Comparison of ENCODE assay signal across 14 cellular contexts in the genomic region with DNA sequence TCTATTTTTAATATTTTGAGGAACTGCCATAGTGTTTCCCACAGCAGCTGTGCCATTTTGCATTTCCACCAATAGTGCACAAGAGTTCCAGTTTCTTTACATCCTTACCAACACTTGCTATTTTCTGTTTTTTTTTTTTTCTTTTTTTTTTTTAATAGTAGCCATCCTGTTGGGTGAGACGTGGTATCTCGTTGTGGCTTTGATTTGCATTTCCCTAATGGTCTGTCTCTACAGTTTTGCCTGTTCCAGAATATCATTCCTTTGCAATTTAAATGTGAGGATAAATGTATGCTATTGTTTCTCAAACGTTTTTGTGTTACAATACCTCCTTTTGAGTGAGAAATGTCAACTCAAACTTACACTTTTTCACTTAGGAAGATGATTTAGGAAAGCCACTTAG. TPM values are rescaled to one million over a fixed set of nuclear protein-coding genes. Genes with fewer than 3 reads are reported as not detected.
A peak's percentile ranks its signal among the peaks of the same experiment; 100 is the strongest.
DNase-seq lines count a peak whose midpoint lies in the region; ATAC-seq and TF ChIP-seq lines count a peak whose summit lies in the region.
"Had no signal": no experiment of that assay in that cellular context is flagged by ENCODE, and none has a peak within 500 bp of the region (broad histone marks: within the 10 kb centered on the region; RNA-seq: fewer than 3 reads in every experiment).

No MANE protein-coding gene starts in this region.

- H3K36me3 ChIP-seq in Karpas-422 (ENCODE audit: insufficient read depth, low read length), result peaks cover 9% of the 10 kb centered on the region; the same call in 1 of the 2 replicates

- ATAC-seq in GM18868 (IDR thresholded peaks at IDR 0.05; ENCODE audit: unreplicated experiment), result no peak
- no peak for ATAC-seq in foreskin keratinocyte
- ATAC-seq: GM23338 had no signal

- H3K27me3 ChIP-seq in Karpas-422 (ENCODE audit: low read length) (no peaks in the 10 kb centered on the region), foreskin keratinocyte (no peaks in the 10 kb centered on the region)
- H3K27me3 ChIP-seq: BLaER1 treated with 17β-estradiol and CSF1 and Interleukin-3, amounts not matched to agents 10 nM and 100 nM had no signal

- peak overlapping the region; percentile 56 for H3K4me2 ChIP-seq in Karpas-422 (ENCODE audit: low read depth, low read length, poor library complexity, severe bottlenecking)
- H3K4me2 ChIP-seq: BLaER1 treated with 17β-estradiol and CSF1 and Interleukin-3, amounts not matched to agents 10 nM and 100 nM; GM23338 had no signal

- H3K9me2 ChIP-seq in Karpas-422 (replicated peaks; ENCODE audit: insufficient read depth, low read length), result no peaks in the 10 kb centered on the region

- TF ChIP-seq CTCF in VCaP (conservative IDR thresholded peaks at IDR 0.05), result no peak
- TF ChIP-seq CTCF in foreskin keratinocyte (conservative IDR thresholded peaks at IDR 0.05), result no peak

- H4K20me1 ChIP-seq in Karpas-422 (ENCODE audit: insufficient read depth, low read depth, low read length), result no peaks in the 10 kb centered on the region
- H4K20me1 ChIP-seq: BLaER1 treated with 17β-estradiol and CSF1 and Interleukin-3, amounts not matched to agents 10 nM and 100 nM had no signal

- peak overlapping the region; percentile 27 for H3K27ac ChIP-seq in Karpas-422 (ENCODE audit: low read length)
- peak overlapping the region; percentile 82 for H3K27ac ChIP-seq in VCaP
- H3K27ac ChIP-seq in substantia nigra (ENCODE audit: low read depth, low read length, poor library complexity, severe bottlenecking), result peak overlapping the region; percentile 71
- no peak overlapping the region for H3K27ac ChIP-seq in foreskin keratinocyte
- H3K27ac ChIP-seq: BLaER1 treated with 17β-estradiol and CSF1 and Interleukin-3, amounts not matched to agents 10 nM and 100 nM had no signal

- H3K4me1 ChIP-seq in Karpas-422 (ENCODE audit: low read length) (peaks cover 47% of the 10 kb centered on the region), foreskin keratinocyte (no peaks in the 10 kb centered on the region)

- peak; percentile 57 for DNase-seq in Karpas-422
- peak; percentile 15 for DNase-seq in NCI-H1048 (lab: John Stamatoyannopoulos, UW)
- no peak for DNase-seq in substantia nigra (lab: John Stamatoyannopoulos, UW)
- DNase-seq in hippocampal formation (lab: John Stamatoyannopoulos, UW), result no peak
- no peak for DNase-seq in foreskin keratinocyte
- DNase-seq: ACHN; CD4-positive, CD25-positive, alpha-beta regulatory T cell; DMS53; H7 had no signal

- H3K9me3 ChIP-seq in Karpas-422 (ENCODE audit: low read length), result no peaks in the 10 kb centered on the region
- H3K9me3 ChIP-seq: BLaER1 treated with 17β-estradiol and CSF1 and Interleukin-3, amounts not matched to agents 10 nM and 100 nM had no signal

- no peaks in the 10 kb centered on the region for H3K79me2 ChIP-seq in Karpas-422 (ENCODE audit: low read length)

- H3K4me3 ChIP-seq in Karpas-422 (ENCODE audit: low read length), result peak overlapping the region; percentile 15; the same call in 1 of the 2 replicates
- H3K4me3 ChIP-seq: BLaER1 treated with 17β-estradiol and CSF1 and Interleukin-3, amounts not matched to agents 10 nM and 100 nM; GM23338 had no signal

- H2AFZ ChIP-seq in Karpas-422 (ENCODE audit: low read length), result no peak overlapping the region
- H2AFZ ChIP-seq: GM23338 had no signal

- no peak overlapping the region for H3K9ac ChIP-seq in Karpas-422 (ENCODE audit: low read length)
- H3K9ac ChIP-seq: BLaER1 treated with 17β-estradiol and CSF1 and Interleukin-3, amounts not matched to agents 10 nM and 100 nM had no signal

RNA-seq across cellular contexts. Expression of a gene that starts 22.4 kb away (rescaled TPM):
- total RNA-seq in Karpas-422 (2014; rRNA removed; shearing (Covaris generic); ENCODE audit: low replicate concordance), result 69.3 and 84.8 TPM in 2 replicates
- 62.5 and 71.1 TPM in 2 replicates for total RNA-seq in foreskin keratinocyte
- polyA plus RNA-seq in foreskin keratinocyte, result 53.1 and 66.2 TPM in 2 replicates

RNA-seq across cellular contexts. Expression of a gene that starts 41.0 kb away (rescaled TPM):
- total RNA-seq in Karpas-422 (2014; rRNA removed; shearing (Covaris generic); ENCODE audit: low replicate concordance), result 13.1 and 40.4 TPM in 2 replicates
- total RNA-seq in foreskin keratinocyte, result 6.6 and 7.1 TPM in 2 replicates
- polyA plus RNA-seq in foreskin keratinocyte, result 5.4 and 7.0 TPM in 2 replicates
- total RNA-seq: HT1080 had no signal

RNA-seq across cellular contexts. Expression of a gene that starts 48.8 kb away (rescaled TPM):
- total RNA-seq in Karpas-422 (2014; rRNA removed; shearing (Covaris generic); ENCODE audit: low replicate concordance), result 4.3 and 6.3 TPM in 2 replicates
- 5.4 and 6.7 TPM in 2 replicates for total RNA-seq in foreskin keratinocyte
- polyA plus RNA-seq in foreskin keratinocyte, result 2.9 and 3.5 TPM in 2 replicates

Comparison
In these comparisons a context has a peak if more than half of its experiments do, and no peak if none do; other contexts are left out.
1. DNase-seq: peak in Karpas-422 (single experiment) and NCI-H1048 (single experiment); none in substantia nigra (0 of 49), hippocampal formation (0 of 2) and foreskin keratinocyte (0 of 2).